ENCODE assay signal across 13 cellular contexts in the genomic region with DNA sequence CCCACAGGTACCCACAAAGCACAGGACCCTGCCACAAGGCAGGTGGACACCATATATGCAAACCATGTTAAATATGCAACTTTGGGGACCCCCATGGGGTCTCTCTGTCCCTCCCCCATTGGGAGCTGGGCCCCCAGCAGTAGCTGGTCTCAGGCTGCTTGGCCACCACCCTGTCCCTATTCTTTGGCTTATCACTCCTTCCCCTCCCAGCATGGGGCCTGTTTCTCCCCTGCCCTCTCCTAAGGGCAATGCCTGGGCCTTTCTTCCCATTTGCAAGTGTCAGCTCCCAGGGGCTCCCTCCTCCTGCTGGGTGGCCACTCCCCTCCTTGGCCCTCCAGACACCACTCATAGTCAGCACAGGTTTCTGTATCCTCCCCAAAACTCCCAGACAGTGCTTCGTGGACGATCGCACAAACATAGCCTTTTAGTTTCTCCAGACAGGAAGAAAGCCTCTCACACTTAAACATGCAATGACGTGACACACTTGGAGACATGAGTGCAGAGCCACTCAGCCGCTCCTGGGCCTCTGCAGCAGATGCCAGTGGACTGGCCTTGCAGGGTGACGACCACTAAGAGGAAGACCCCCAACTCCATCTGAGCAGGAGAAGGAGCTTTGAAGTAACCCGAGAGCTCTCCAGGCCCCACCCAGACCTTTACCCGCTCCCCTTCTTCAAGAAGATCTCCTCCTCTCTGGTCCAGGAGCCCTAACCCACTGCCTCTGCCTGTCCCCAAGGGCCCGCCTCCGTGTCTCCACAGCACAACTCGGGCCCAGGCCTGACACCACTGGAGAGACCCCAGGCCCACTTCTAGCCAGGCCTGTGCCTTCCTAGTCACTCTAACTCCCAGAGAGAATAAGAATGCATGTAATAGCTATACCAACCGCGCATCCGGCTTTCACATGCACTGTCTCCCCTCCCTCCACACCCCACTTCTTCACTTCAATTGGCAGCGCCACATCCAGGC. TPM values are rescaled to one million over a fixed set of nuclear protein-coding genes. Genes with fewer than 3 reads are reported as not detected.
DNase-seq lines count a peak whose midpoint lies in the region; FAIRE-seq and TF ChIP-seq lines count a peak whose summit lies in the region.
"Had no signal": no experiment of that assay in that cellular context is flagged by ENCODE, and none has a peak within 500 bp of the region (broad histone marks: within the 10 kb centered on the region; RNA-seq: fewer than 3 reads in every experiment).

No MANE protein-coding gene starts in this region.

- peaks cover 12 to 61% (median 57%) of the 10 kb centered on the region in 10 experiments; a peak in 19 of 20 replicates for H3K4me1 ChIP-seq in BLaER1 treated with 17β-estradiol and CSF1 and Interleukin-3, amounts not matched to agents 10 nM and 100 nM
- H3K4me1 ChIP-seq in H9 (ENCODE audit: insufficient read depth, low read length) (no peaks in the 10 kb centered on the region), kidney (ENCODE audit: control insufficient read depth in 1 of 2, insufficient read depth in 1 of 2, low read depth in 1 of 2, low read length in 2 of 2) (peaks cover 3 to 5% of the 10 kb centered on the region in 2 donors), neuronal stem cell (ENCODE audit: control insufficient read depth in 2 of 2, insufficient read depth in 1 of 2, low read depth in 1 of 2, low read length in 2 of 2) (peaks cover 0 to 13% of the 10 kb centered on the region in 2 donors), mammary epithelial cell (ENCODE audit: insufficient read depth, low read length) (no peaks in the 10 kb centered on the region)

- no CpG with 5 or more reads among the region's 15 CpGs for WGBS in H9 (ENCODE audit: extremely low coverage, insufficient read length, low lambda C conversion rate)
- no CpG with 5 or more reads among the region's 15 CpGs for WGBS in neuronal stem cell (ENCODE audit: extremely low coverage in 2 of 2, insufficient read length in 2 of 2, insufficient replicate concordance in 1 of 2), 2 donors
- 98% methylated on average over 9 of the region's 15 CpGs for WGBS in mammary epithelial cell (ENCODE audit: low coverage, missing lambda C conversion rate)

- FAIRE-seq in kidney (lab: Jason Lieb, UNC), result no peak
- FAIRE-seq: H54 had no signal

- no peak overlapping the region for H2BK15ac ChIP-seq in H9 (ENCODE audit: low read depth, low read length)
- H2BK15ac ChIP-seq in neuronal stem cell (ENCODE audit: low read length), result peak overlapping the region; percentile 40

- peaks cover 10% of the 10 kb centered on the region for H3K27me3 Mint-ChIP-seq in H9 (ENCODE audit: low read depth)

- TF ChIP-seq CTCF in H9 (conservative IDR thresholded peaks at IDR 0.05) (no peak), kidney (IDR thresholded peaks at IDR 0.05; ENCODE audit: borderline replicate concordance, extremely low read depth, insufficient read depth) (no peak), mammary epithelial cell (conservative IDR thresholded peaks at IDR 0.05 in 1 of 2, IDR thresholded peaks at IDR 0.05 in 1 of 2; ENCODE audit: extremely low read depth in 1 of 2, insufficient read depth in 1 of 2, low read depth in 1 of 2, low read length in 2 of 2) (no peak)

- dilution Hi-C loops in mammary epithelial cell (cut with HindIII; ENCODE audit: low sequenced_read_pairs), result no loop called here

- no peaks in the 10 kb centered on the region for H3K27me3 ChIP-seq in BLaER1 treated with 17β-estradiol and CSF1 and Interleukin-3, amounts not matched to agents 10 nM and 100 nM
- no peaks in the 10 kb centered on the region for H3K27me3 ChIP-seq in H9 (ENCODE audit: insufficient read depth, low read length)
- H3K27me3 ChIP-seq in neuronal stem cell (ENCODE audit: control insufficient read depth in 3 of 3, insufficient read depth in 3 of 3, low read depth in 1 of 3, low read length in 3 of 3), result peaks cover 0 to 21% (median 0%) of the 10 kb centered on the region in 3 experiments
- no peaks in the 10 kb centered on the region for H3K27me3 ChIP-seq in mammary epithelial cell (ENCODE audit: insufficient read depth, low read length)

- H2BK120ac ChIP-seq in H9 (ENCODE audit: low read depth, low read length, poor library complexity, severe bottlenecking) (no peak overlapping the region), neuronal stem cell (ENCODE audit: low read depth, low read length) (no peak overlapping the region)

- H3K36me3 ChIP-seq in BLaER1 treated with 17β-estradiol and CSF1 and Interleukin-3, amounts not matched to agents 10 nM and 100 nM, result peaks cover 0 to 9% (median 0%) of the 10 kb centered on the region in 11 experiments; a peak in 1 of 22 replicates
- H3K36me3 ChIP-seq in kidney (ENCODE audit: control insufficient read depth in 1 of 2, insufficient read depth in 2 of 2, low read length in 2 of 2), result no peaks in the 10 kb centered on the region
- H3K36me3 ChIP-seq in neuronal stem cell (replicated peaks in 1 of 2; ENCODE audit: control insufficient read depth in 2 of 2, insufficient read depth in 2 of 2, low read length in 2 of 2), result no peaks in the 10 kb centered on the region
- H3K36me3 ChIP-seq in mammary epithelial cell (ENCODE audit: insufficient read depth, low read length), result no peaks in the 10 kb centered on the region

- no peak overlapping the region for H3K27ac ChIP-seq in BLaER1 treated with 17β-estradiol and CSF1 and Interleukin-3, amounts not matched to agents 10 nM and 100 nM
- H3K27ac ChIP-seq in H9 (ENCODE audit: insufficient read length, low read depth, low read length), result no peak overlapping the region
- no peak overlapping the region for H3K27ac ChIP-seq in kidney (ENCODE audit: low read depth in 2 of 2, low read length in 2 of 2)
- H3K27ac ChIP-seq in neuronal stem cell (replicated peaks; ENCODE audit: low read length), result no peak overlapping the region
- no peak overlapping the region for H3K27ac ChIP-seq in mammary epithelial cell (ENCODE audit: insufficient read depth, low read depth, low read length)

- in situ Hi-C loops in mammary epithelial cell (cut with MboI; ENCODE audit: low sequenced_read_pairs in 2 of 2), result no loop called here

- peaks cover 0 to 8% (median 5%) of the 10 kb centered on the region in 11 experiments; a peak in 6 of 22 replicates for H3K9me3 ChIP-seq in BLaER1 treated with 17β-estradiol and CSF1 and Interleukin-3, amounts not matched to agents 10 nM and 100 nM (replicated peaks in 1 of 11)
- H3K9me3 ChIP-seq in H9 (ENCODE audit: control insufficient read depth, low read depth, low read length) (no peaks in the 10 kb centered on the region), kidney (ENCODE audit: control insufficient read depth in 1 of 2, low read length in 2 of 2) (no peaks in the 10 kb centered on the region), neuronal stem cell (replicated peaks in 1 of 2; ENCODE audit: control insufficient read depth in 2 of 2, insufficient read depth in 1 of 2, low read depth in 1 of 2, low read length in 2 of 2) (peaks cover 2 to 3% of the 10 kb centered on the region in 2 donors), mammary epithelial cell (replicated peaks; ENCODE audit: insufficient read depth, low read length) (peaks cover 2% of the 10 kb centered on the region)

- H4K91ac ChIP-seq in H9 (ENCODE audit: insufficient read length, low read depth, low read length) (no peak overlapping the region), neuronal stem cell (ENCODE audit: low read depth, low read length, poor library complexity) (no peak overlapping the region)

- H2BK5ac ChIP-seq in H9 (ENCODE audit: insufficient read length, low read length) (no peak overlapping the region), neuronal stem cell (ENCODE audit: low read length) (no peak overlapping the region)

- no peaks in the 10 kb centered on the region for H3K79me2 ChIP-seq in H9 (ENCODE audit: insufficient read depth, low read length)
- no peaks in the 10 kb centered on the region for H3K79me2 ChIP-seq in mammary epithelial cell (ENCODE audit: insufficient read depth, low read length)

- H3K36me3 Mint-ChIP-seq in H9 (ENCODE audit: insufficient read depth in 1 of 3, low read depth in 3 of 3), result no peaks in the 10 kb centered on the region; a peak in 2 of 7 replicates

- H3K23ac ChIP-seq in H9 (ENCODE audit: insufficient read length, low read depth, low read length), result no peak overlapping the region
- H3K23ac ChIP-seq in neuronal stem cell (ENCODE audit: low read depth, low read length, poor library complexity), result no peak overlapping the region

- H2BK12ac ChIP-seq in H9 (ENCODE audit: insufficient read length, low read depth, low read length) (no peak overlapping the region), neuronal stem cell (ENCODE audit: low read length) (no peak overlapping the region)

- DNase-seq in H9, result no peak
- DNase-seq in kidney, result peak; percentile 57
- DNase-seq in neuronal stem cell (ENCODE audit: low spot score), result no peak
- no peak for DNase-seq in mammary epithelial cell
- no peak for DNase-seq in NCI-H1092 (lab: John Stamatoyannopoulos, UW)
- no peak for DNase-seq in iPS-NIHi7 (ENCODE audit: extremely low spot score)
- DNase-seq: MM.1S, NCI-H1417 treated with DMSO at 0.1 percent for 48 hours, NCI-H2029, NCI-H2171 treated with DMSO at 0.1 percent for 48 hours had no signal

- no peak overlapping the region for H2BK20ac ChIP-seq in H9 (ENCODE audit: low read depth, low read length, poor library complexity, severe bottlenecking)

- H3K79me1 ChIP-seq in H9 (ENCODE audit: insufficient read depth, low read depth, low read length, poor library complexity, severe bottlenecking) (no peaks in the 10 kb centered on the region), neuronal stem cell (ENCODE audit: low read depth, low read length) (no peaks in the 10 kb centered on the region)

- no peak overlapping the region for H3K18ac ChIP-seq in H9 (ENCODE audit: insufficient read length, low read depth, low read length)
- H3K18ac ChIP-seq in neuronal stem cell (ENCODE audit: low read length), result peak overlapping the region; percentile 72

- BruUV-seq in mammary epithelial cell (replicated peaks; lab: Mats Ljungman, UMichigan), result no TSS peak

- no peak overlapping the region for H3K4me3 Mint-ChIP-seq in H9

- H4K5ac ChIP-seq in H9 (ENCODE audit: insufficient read length, low read depth, low read length), result no peak overlapping the region

- no peak overlapping the region for H3K56ac ChIP-seq in H9 (ENCODE audit: insufficient read length, low read depth, low read length)

- H3K9ac ChIP-seq in BLaER1 treated with 17β-estradiol and CSF1 and Interleukin-3, amounts not matched to agents 10 nM and 100 nM, result no peak overlapping the region
- H3K9ac ChIP-seq in H9 (ENCODE audit: extremely low read depth, insufficient read length, low read length) (no peak overlapping the region), kidney (ENCODE audit: low read length in 2 of 2) (no peak overlapping the region), neuronal stem cell (ENCODE audit: low read depth, low read length, poor library complexity) (peak overlapping the region; percentile 50), mammary epithelial cell (ENCODE audit: insufficient read depth, low read length) (no peak overlapping the region)

- peaks cover 8 to 12% of the 10 kb centered on the region in 2 experiments for H3K4me1 Mint-ChIP-seq in H9

- no peaks in the 10 kb centered on the region for H4K20me1 ChIP-seq in BLaER1 treated with 17β-estradiol and CSF1 and Interleukin-3, amounts not matched to agents 10 nM and 100 nM
- H4K20me1 ChIP-seq in H9 (ENCODE audit: control insufficient read depth, insufficient read depth, insufficient read length) (no peaks in the 10 kb centered on the region), mammary epithelial cell (ENCODE audit: insufficient read depth, low read length) (no peaks in the 10 kb centered on the region)

- no peak overlapping the region for H3K4ac ChIP-seq in H9 (ENCODE audit: low read depth, low read length)
- H3K4ac ChIP-seq in neuronal stem cell (ENCODE audit: low read length), result no peak overlapping the region

- H3K27ac Mint-ChIP-seq in H9, result peak overlapping the region in 2 of 3 experiments; percentile 28 to 35; a peak in 2 of 7 replicates

- H3K4me3 ChIP-seq in BLaER1 treated with 17β-estradiol and CSF1 and Interleukin-3, amounts not matched to agents 10 nM and 100 nM, result no peak overlapping the region
- H3K4me3 ChIP-seq in kidney (ENCODE audit: low read length in 2 of 2) (no peak overlapping the region), neuronal stem cell (ENCODE audit: low read length in 2 of 2) (no peak overlapping the region), mammary epithelial cell (replicated peaks in 1 of 3; ENCODE audit: insufficient read depth in 1 of 3, low read depth in 2 of 3, low read length in 3 of 3) (no peak overlapping the region)

- H3K9me3 Mint-ChIP-seq in H9, result peaks cover 4 to 5% of the 10 kb centered on the region in 2 experiments; a peak in 4 of 5 replicates

- no peaks in the 10 kb centered on the region for H3K23me2 ChIP-seq in H9 (ENCODE audit: insufficient read length, low read depth, low read length, poor library complexity, severe bottlenecking)

- intact Hi-C loops in kidney (cut with DNase I) (no loop called here), mammary epithelial cell (cut with micrococcal nuclease) (no loop called here)

- H2AFZ ChIP-seq in H9 (ENCODE audit: low read length), result no peak overlapping the region
- H2AFZ ChIP-seq in neuronal stem cell (ENCODE audit: low read length), result no peak overlapping the region
- no peak overlapping the region for H2AFZ ChIP-seq in mammary epithelial cell (ENCODE audit: low read depth, low read length)

- H2AK5ac ChIP-seq in H9 (ENCODE audit: insufficient read length, low read length) (no peak overlapping the region), neuronal stem cell (ENCODE audit: low read depth, low read length) (no peak overlapping the region)

- no peak overlapping the region for H4K8ac ChIP-seq in H9 (replicated peaks; ENCODE audit: insufficient read length, low read depth, low read length)
- H4K8ac ChIP-seq in neuronal stem cell (ENCODE audit: low read depth, low read length), result no peak overlapping the region

- peak overlapping the region; percentile 15 to 80 (median 64); a peak in 18 of 22 replicates for H3K4me2 ChIP-seq in BLaER1 treated with 17β-estradiol and CSF1 and Interleukin-3, amounts not matched to agents 10 nM and 100 nM
- no peak overlapping the region for H3K4me2 ChIP-seq in H9 (ENCODE audit: insufficient read depth, insufficient read length, low read length)
- H3K4me2 ChIP-seq in neuronal stem cell (ENCODE audit: insufficient read depth, low read length, poor library complexity, severe bottlenecking), result no peak overlapping the region
- no peak overlapping the region for H3K4me2 ChIP-seq in mammary epithelial cell (ENCODE audit: insufficient read depth, low read depth, low read length)

- H3T11ph ChIP-seq in H9 (ENCODE audit: low read length), result no peak overlapping the region

- CTCF ChIA-PET in mammary epithelial cell (lab: Charles Lee; ENCODE audit: low non-redundant PET), result no interaction called here

- H3K14ac ChIP-seq in H9 (ENCODE audit: insufficient read depth, low read length) (no peak overlapping the region), neuronal stem cell (ENCODE audit: low read length) (no peak overlapping the region)

RNA-seq across cellular contexts. Expression of a gene that starts 22.9 kb away (rescaled TPM):
- 9.5 and 10.4 TPM in 2 replicates for total RNA-seq in H9 (2021)
- total RNA-seq in kidney, result 78.6 TPM
- polyA plus RNA-seq in kidney (ENCODE audit: insufficient read depth, low read depth, low replicate concordance), result 21.7 TPM
- polyA plus RNA-seq in neuronal stem cell (2013, experiment 1 of 2), result 17.7 TPM
- 17.8 TPM for polyA plus RNA-seq in neuronal stem cell (2013, experiment 2 of 2)
- total RNA-seq in mammary epithelial cell, result 100 to 1,000 TPM in 1 of 2 donors, 10 to 100 TPM in 1; 54.8 to 140 TPM
- polyA plus RNA-seq in mammary epithelial cell, result 27.5 TPM
- polyA minus RNA-seq in mammary epithelial cell, result 24.0 TPM

RNA-seq across cellular contexts. Expression of a gene that starts 55.7 kb away (rescaled TPM):
- total RNA-seq in H9 (2021) (1.4 TPM in 2 replicates), kidney (1.2 TPM), mammary epithelial cell (not detected)
- polyA plus RNA-seq in kidney (ENCODE audit: insufficient read depth, low read depth, low replicate concordance) (0.65 TPM), mammary epithelial cell (0.02 TPM)
- 3.1 TPM for polyA plus RNA-seq in neuronal stem cell (2013, experiment 1 of 2)
- polyA plus RNA-seq in neuronal stem cell (2013, experiment 2 of 2), result 3.2 TPM
- not detected for polyA minus RNA-seq in mammary epithelial cell
- polyA plus RNA-seq: AG04450 had no signal

Comparison
In these comparisons a context has a peak if more than half of its experiments do, and no peak if none do; other contexts are left out.
1. H3K4me2 ChIP-seq: peak in BLaER1 treated with 17β-estradiol and CSF1 and Interleukin-3, amounts not matched to agents 10 nM and 100 nM (11 of 11); none in H9 (single experiment), neuronal stem cell (single experiment) and mammary epithelial cell (single experiment).